In the genomic region with DNA sequence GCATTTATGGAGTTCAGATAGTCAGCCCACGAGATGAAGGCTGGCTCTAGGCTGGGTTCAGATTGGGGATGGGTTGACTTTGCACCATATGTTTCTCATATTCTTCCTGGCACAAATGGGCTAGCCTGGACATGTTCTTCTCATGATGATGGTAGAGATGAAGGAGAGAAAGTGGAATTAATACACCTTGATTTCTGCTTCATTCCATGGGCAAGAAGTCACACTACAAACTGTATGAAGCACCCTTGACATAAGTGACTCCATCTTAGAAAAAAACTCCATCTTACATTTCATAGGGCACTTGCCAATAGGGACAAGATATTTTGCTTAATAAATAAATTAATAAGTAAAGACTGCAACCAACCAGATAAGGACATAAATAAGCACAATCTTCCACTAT, we compare ENCODE assay signal across 2 cellular contexts.
TF ChIP-seq lines count a peak whose summit lies in the region.

No MANE protein-coding gene starts in this region.

TF ChIP-seq in GM12878, 131 proteins besides CTCF, POLR2A, EP300 and RAD21 (continued from another document):
- TF ChIP-seq, protein P1, sequence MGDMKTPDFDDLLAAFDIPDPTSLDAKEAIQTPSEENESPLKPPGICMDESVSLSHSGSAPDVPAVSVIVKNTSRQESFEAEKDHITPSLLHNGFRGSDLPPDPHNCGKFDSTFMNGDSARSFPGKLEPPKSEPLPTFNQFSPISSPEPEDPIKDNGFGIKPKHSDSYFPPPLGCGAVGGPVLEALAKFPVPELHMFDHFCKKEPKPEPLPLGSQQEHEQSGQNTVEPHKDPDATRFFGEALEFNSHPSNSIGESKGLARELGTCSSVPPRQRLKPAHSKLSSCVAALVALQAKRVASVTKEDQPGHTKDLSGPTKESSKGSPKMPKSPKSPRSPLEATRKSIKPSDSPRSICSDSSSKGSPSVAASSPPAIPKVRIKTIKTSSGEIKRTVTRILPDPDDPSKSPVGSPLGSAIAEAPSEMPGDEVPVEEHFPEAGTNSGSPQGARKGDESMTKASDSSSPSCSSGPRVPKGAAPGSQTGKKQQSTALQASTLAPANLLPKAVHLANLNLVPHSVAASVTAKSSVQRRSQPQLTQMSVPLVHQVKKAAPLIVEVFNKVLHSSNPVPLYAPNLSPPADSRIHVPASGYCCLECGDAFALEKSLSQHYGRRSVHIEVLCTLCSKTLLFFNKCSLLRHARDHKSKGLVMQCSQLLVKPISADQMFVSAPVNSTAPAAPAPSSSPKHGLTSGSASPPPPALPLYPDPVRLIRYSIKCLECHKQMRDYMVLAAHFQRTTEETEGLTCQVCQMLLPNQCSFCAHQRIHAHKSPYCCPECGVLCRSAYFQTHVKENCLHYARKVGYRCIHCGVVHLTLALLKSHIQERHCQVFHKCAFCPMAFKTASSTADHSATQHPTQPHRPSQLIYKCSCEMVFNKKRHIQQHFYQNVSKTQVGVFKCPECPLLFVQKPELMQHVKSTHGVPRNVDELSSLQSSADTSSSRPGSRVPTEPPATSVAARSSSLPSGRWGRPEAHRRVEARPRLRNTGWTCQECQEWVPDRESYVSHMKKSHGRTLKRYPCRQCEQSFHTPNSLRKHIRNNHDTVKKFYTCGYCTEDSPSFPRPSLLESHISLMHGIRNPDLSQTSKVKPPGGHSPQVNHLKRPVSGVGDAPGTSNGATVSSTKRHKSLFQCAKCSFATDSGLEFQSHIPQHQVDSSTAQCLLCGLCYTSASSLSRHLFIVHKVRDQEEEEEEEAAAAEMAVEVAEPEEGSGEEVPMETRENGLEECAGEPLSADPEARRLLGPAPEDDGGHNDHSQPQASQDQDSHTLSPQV (IDR thresholded peaks at IDR 0.05), result peak; percentile 87; the same call in 1 of the 2 replicates
- TF ChIP-seq PML (IDR thresholded peaks at IDR 0.05; ENCODE audit: low read length), result no peak
- TF ChIP-seq, protein P2, sequence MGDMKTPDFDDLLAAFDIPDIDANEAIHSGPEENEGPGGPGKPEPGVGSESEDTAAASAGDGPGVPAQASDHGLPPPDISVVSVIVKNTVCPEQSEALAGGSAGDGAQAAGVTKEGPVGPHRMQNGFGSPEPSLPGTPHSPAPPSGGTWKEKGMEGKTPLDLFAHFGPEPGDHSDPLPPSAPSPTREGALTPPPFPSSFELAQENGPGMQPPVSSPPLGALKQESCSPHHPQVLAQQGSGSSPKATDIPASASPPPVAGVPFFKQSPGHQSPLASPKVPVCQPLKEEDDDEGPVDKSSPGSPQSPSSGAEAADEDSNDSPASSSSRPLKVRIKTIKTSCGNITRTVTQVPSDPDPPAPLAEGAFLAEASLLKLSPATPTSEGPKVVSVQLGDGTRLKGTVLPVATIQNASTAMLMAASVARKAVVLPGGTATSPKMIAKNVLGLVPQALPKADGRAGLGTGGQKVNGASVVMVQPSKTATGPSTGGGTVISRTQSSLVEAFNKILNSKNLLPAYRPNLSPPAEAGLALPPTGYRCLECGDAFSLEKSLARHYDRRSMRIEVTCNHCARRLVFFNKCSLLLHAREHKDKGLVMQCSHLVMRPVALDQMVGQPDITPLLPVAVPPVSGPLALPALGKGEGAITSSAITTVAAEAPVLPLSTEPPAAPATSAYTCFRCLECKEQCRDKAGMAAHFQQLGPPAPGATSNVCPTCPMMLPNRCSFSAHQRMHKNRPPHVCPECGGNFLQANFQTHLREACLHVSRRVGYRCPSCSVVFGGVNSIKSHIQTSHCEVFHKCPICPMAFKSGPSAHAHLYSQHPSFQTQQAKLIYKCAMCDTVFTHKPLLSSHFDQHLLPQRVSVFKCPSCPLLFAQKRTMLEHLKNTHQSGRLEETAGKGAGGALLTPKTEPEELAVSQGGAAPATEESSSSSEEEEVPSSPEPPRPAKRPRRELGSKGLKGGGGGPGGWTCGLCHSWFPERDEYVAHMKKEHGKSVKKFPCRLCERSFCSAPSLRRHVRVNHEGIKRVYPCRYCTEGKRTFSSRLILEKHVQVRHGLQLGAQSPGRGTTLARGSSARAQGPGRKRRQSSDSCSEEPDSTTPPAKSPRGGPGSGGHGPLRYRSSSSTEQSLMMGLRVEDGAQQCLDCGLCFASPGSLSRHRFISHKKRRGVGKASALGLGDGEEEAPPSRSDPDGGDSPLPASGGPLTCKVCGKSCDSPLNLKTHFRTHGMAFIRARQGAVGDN (IDR thresholded peaks at IDR 0.05), result peak; percentile 65
- TF ChIP-seq, protein P3, sequence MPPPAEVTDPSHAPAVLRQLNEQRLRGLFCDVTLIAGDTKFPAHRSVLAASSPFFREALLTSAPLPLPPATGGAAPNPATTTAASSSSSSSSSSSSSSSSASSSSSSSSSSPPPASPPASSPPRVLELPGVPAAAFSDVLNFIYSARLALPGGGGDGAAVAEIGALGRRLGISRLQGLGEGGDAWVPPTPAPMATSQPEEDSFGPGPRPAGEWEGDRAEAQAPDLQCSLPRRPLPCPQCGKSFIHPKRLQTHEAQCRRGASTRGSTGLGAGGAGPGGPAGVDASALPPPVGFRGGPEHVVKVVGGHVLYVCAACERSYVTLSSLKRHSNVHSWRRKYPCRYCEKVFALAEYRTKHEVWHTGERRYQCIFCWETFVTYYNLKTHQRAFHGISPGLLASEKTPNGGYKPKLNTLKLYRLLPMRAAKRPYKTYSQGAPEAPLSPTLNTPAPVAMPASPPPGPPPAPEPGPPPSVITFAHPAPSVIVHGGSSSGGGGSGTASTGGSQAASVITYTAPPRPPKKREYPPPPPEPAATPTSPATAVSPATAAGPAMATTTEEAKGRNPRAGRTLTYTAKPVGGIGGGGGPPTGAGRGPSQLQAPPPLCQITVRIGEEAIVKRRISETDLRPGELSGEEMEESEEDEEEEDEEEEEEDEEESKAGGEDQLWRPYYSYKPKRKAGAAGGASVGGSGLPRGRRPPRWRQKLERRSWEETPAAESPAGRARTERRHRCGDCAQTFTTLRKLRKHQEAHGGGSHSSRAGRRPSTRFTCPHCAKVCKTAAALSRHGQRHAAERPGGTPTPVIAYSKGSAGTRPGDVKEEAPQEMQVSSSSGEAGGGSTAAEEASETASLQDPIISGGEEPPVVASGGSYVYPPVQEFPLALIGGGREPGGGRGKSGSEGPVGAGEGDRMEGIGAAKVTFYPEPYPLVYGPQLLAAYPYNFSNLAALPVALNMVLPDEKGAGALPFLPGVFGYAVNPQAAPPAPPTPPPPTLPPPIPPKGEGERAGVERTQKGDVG (CRISPR knock-in tag; IDR thresholded peaks at IDR 0.05), result 0 out of 2 replicates have a peak, but pooled peaks have one; percentile 24

TF ChIP-seq in WTC11, 78 proteins besides CTCF, POLR2A, EP300 and RAD21 (continued from another document):
- TF ChIP-seq, protein P4, sequence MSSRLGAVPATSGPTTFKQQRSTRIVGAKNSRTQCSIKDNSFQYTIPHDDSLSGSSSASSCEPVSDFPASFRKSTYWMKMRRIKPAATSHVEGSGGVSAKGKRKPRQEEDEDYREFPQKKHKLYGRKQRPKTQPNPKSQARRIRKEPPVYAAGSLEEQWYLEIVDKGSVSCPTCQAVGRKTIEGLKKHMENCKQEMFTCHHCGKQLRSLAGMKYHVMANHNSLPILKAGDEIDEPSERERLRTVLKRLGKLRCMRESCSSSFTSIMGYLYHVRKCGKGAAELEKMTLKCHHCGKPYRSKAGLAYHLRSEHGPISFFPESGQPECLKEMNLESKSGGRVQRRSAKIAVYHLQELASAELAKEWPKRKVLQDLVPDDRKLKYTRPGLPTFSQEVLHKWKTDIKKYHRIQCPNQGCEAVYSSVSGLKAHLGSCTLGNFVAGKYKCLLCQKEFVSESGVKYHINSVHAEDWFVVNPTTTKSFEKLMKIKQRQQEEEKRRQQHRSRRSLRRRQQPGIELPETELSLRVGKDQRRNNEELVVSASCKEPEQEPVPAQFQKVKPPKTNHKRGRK (CRISPR knock-in tag; IDR thresholded peaks at IDR 0.05; ENCODE audit: borderline replicate concordance), result no peak
- no peak for TF ChIP-seq GRHL2 (CRISPR knock-in tag; IDR thresholded peaks at IDR 0.05; ENCODE audit: insufficient replicate concordance, severe bottlenecking)
- no peak for TF ChIP-seq CREB1 (CRISPR knock-in tag; IDR thresholded peaks at IDR 0.05)
- TF ChIP-seq NR1H2 (CRISPR knock-in tag; IDR thresholded peaks at IDR 0.05), result no peak
- TF ChIP-seq SP1 (CRISPR knock-in tag; conservative IDR thresholded peaks at IDR 0.05), result no peak
- TF ChIP-seq, protein P5, sequence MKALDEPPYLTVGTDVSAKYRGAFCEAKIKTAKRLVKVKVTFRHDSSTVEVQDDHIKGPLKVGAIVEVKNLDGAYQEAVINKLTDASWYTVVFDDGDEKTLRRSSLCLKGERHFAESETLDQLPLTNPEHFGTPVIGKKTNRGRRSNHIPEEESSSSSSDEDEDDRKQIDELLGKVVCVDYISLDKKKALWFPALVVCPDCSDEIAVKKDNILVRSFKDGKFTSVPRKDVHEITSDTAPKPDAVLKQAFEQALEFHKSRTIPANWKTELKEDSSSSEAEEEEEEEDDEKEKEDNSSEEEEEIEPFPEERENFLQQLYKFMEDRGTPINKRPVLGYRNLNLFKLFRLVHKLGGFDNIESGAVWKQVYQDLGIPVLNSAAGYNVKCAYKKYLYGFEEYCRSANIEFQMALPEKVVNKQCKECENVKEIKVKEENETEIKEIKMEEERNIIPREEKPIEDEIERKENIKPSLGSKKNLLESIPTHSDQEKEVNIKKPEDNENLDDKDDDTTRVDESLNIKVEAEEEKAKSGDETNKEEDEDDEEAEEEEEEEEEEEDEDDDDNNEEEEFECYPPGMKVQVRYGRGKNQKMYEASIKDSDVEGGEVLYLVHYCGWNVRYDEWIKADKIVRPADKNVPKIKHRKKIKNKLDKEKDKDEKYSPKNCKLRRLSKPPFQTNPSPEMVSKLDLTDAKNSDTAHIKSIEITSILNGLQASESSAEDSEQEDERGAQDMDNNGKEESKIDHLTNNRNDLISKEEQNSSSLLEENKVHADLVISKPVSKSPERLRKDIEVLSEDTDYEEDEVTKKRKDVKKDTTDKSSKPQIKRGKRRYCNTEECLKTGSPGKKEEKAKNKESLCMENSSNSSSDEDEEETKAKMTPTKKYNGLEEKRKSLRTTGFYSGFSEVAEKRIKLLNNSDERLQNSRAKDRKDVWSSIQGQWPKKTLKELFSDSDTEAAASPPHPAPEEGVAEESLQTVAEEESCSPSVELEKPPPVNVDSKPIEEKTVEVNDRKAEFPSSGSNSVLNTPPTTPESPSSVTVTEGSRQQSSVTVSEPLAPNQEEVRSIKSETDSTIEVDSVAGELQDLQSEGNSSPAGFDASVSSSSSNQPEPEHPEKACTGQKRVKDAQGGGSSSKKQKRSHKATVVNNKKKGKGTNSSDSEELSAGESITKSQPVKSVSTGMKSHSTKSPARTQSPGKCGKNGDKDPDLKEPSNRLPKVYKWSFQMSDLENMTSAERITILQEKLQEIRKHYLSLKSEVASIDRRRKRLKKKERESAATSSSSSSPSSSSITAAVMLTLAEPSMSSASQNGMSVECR (CRISPR knock-in tag; IDR thresholded peaks at IDR 0.05; ENCODE audit: borderline replicate concordance), result no peak
- TF ChIP-seq, protein P6, sequence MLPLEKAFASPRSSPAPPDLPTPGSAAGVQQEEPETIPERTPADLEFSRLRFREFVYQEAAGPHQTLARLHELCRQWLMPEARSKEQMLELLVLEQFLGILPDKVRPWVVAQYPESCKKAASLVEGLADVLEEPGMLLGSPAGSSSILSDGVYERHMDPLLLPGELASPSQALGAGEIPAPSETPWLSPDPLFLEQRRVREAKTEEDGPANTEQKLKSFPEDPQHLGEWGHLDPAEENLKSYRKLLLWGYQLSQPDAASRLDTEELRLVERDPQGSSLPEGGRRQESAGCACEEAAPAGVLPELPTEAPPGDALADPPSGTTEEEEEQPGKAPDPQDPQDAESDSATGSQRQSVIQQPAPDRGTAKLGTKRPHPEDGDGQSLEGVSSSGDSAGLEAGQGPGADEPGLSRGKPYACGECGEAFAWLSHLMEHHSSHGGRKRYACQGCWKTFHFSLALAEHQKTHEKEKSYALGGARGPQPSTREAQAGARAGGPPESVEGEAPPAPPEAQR (CRISPR knock-in tag; IDR thresholded peaks at IDR 0.05), result no peak
- TF ChIP-seq ZNF671 (CRISPR knock-in tag; IDR thresholded peaks at IDR 0.05), result no peak
- TF ChIP-seq, protein P7, sequence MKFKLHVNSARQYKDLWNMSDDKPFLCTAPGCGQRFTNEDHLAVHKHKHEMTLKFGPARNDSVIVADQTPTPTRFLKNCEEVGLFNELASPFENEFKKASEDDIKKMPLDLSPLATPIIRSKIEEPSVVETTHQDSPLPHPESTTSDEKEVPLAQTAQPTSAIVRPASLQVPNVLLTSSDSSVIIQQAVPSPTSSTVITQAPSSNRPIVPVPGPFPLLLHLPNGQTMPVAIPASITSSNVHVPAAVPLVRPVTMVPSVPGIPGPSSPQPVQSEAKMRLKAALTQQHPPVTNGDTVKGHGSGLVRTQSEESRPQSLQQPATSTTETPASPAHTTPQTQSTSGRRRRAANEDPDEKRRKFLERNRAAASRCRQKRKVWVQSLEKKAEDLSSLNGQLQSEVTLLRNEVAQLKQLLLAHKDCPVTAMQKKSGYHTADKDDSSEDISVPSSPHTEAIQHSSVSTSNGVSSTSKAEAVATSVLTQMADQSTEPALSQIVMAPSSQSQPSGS (CRISPR knock-in tag; IDR thresholded peaks at IDR 0.05; ENCODE audit: borderline replicate concordance, low read depth), result no peak
